Comparison of ENCODE assay signal across 8 cellular contexts in the genomic region with DNA sequence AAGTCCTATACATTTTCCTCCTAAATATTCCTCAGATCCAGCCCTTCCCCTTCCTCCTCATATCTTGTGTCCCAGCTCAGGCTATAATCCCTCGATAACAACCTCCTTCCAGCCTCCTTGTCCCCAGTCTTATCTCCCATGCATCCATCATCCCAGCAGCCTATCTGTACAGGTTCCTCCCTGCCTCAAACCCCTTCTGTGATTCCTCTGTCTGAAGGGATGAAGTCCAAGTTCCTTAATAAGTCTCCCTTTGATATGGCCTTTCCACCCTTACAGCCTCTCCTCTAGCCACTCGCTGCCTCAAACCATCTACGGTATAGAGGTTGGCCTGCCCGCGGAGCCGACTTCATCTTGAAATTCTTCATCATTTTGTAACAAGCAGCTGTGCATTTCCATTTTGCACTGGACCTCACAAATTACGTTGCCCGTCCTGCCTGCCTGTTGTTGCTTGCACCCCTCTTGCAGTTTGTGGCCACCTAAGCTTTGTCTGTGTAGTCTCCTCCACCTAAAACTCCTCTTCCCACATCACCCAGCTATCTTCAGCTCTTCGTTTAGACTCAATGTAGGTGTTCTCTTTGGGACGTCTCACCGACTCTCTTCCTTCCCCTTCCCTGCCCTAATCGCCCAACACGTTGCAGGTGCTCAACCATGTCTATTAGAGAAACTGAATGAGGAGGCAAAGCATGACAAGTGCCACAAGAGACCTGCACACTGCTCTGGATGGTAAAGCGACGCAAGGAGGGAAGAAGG. TPM values are rescaled to one million over a fixed set of nuclear protein-coding genes. Genes with fewer than 3 reads are reported as not detected.
DNase-seq lines count a peak whose midpoint lies in the region; ATAC-seq and TF ChIP-seq lines count a peak whose summit lies in the region.

No MANE protein-coding gene starts in this region.

- ATAC-seq in GM18909 (IDR thresholded peaks at IDR 0.05; ENCODE audit: poor library complexity, unreplicated experiment): no peak

- H3K9ac ChIP-seq in endocrine pancreas (ENCODE audit: control insufficient read depth, insufficient read depth, low read length) (no peak overlapping the region), parathyroid adenoma (no peak overlapping the region)

- H3K4me2 ChIP-seq in OCI-LY7 (ENCODE audit: low read length) (peak overlapping the region; percentile 63), parathyroid adenoma (ENCODE audit: low read length) (peak overlapping the region; percentile 79)

- no peaks in the 10 kb centered on the region for H3K9me3 ChIP-seq in CD8-positive, alpha-beta memory T cell (ENCODE audit: low read length)
- H3K9me3 ChIP-seq in OCI-LY7 (ENCODE audit: low read length) (no peaks in the 10 kb centered on the region), endocrine pancreas (ENCODE audit: control insufficient read depth, low read length) (no peaks in the 10 kb centered on the region), parathyroid adenoma (ENCODE audit: control insufficient read depth, low read length) (no peaks in the 10 kb centered on the region)

- H3K27me3 Mint-ChIP-seq in CD8-positive, alpha-beta memory T cell: peaks cover 0 to 1% of the 10 kb centered on the region in 2 donors

- H3K9me3 Mint-ChIP-seq in CD8-positive, alpha-beta memory T cell: no peaks in the 10 kb centered on the region

- peak overlapping the region; percentile 81 to 95 (median 90) for H3K27ac Mint-ChIP-seq in CD8-positive, alpha-beta memory T cell

- H3K4me3 ChIP-seq in CD8-positive, alpha-beta memory T cell (ENCODE audit: low read length): peak overlapping the region; percentile 74
- H3K4me3 ChIP-seq in OCI-LY7 (ENCODE audit: low read depth, low read length, poor library complexity, severe bottlenecking) (peak overlapping the region; percentile 40), endocrine pancreas (ENCODE audit: control insufficient read depth, insufficient read depth, low read length) (peak overlapping the region; percentile 52), parathyroid adenoma (ENCODE audit: low read depth, low read length) (peak overlapping the region; percentile 95)

- no peaks in the 10 kb centered on the region for H3K9me2 ChIP-seq in OCI-LY7 (ENCODE audit: insufficient read depth, low read length)

- H4K20me1 ChIP-seq in OCI-LY7 (ENCODE audit: insufficient read depth, low read length): no peaks in the 10 kb centered on the region

- H3K79me2 ChIP-seq in OCI-LY7 (ENCODE audit: insufficient read depth, low read depth, low read length) (peaks cover 18% of the 10 kb centered on the region; the same call in 1 of the 2 replicates), parathyroid adenoma (no peaks in the 10 kb centered on the region)

- H3K4me1 ChIP-seq in CD8-positive, alpha-beta memory T cell (ENCODE audit: insufficient read depth, low read length): peaks cover 14% of the 10 kb centered on the region
- peaks cover 20% of the 10 kb centered on the region for H3K4me1 ChIP-seq in OCI-LY7 (ENCODE audit: insufficient read depth, low read length, poor library complexity, severe bottlenecking)
- H3K4me1 ChIP-seq in endocrine pancreas (ENCODE audit: control insufficient read depth, insufficient read depth, low read length): no peaks in the 10 kb centered on the region
- H3K4me1 ChIP-seq in parathyroid adenoma: peaks cover 4% of the 10 kb centered on the region

- peaks cover 24 to 37% (median 33%) of the 10 kb centered on the region in 3 donors for H3K4me1 Mint-ChIP-seq in CD8-positive, alpha-beta memory T cell

- H3K27me3 ChIP-seq in CD8-positive, alpha-beta memory T cell (ENCODE audit: insufficient read depth, low read length, poor library complexity, severe bottlenecking): no peaks in the 10 kb centered on the region
- no peaks in the 10 kb centered on the region for H3K27me3 ChIP-seq in endocrine pancreas (ENCODE audit: control insufficient read depth, insufficient read depth, low read length)
- no peaks in the 10 kb centered on the region for H3K27me3 ChIP-seq in parathyroid adenoma (ENCODE audit: control insufficient read depth, insufficient read depth, low read length)

- no TSS peak for BruUV-seq in OCI-LY7 (replicated peaks; lab: Mats Ljungman, UMichigan)

- TF ChIP-seq CTCF in OCI-LY7 (conservative IDR thresholded peaks at IDR 0.05; ENCODE audit: low read length) (no peak), parathyroid adenoma (IDR thresholded peaks at IDR 0.05) (no peak)

- intact Hi-C loops in OCI-LY7 (cut with micrococcal nuclease; ENCODE audit: unreplicated experiment): loop anchor here (1.0 to 5.0 kb wide), 4 partner anchors 21 to 128 kb away; partner anchors contain the start of genes PNPO, SCRN2 and SP2

- CTCF ChIA-PET in CD8-positive, alpha-beta memory T cell (lab: Charles Lee): interaction anchor here (0.8 to 8.6 kb wide), 26 partner anchors 9 to 392 kb away, joined by 3 to 191 read pairs (median 4); partner anchors contain the start of genes CBX1, NFE2L1, PNPO and PRR15L
- CTCF ChIA-PET in OCI-LY7 (lab: Charles Lee; ENCODE audit: unreplicated experiment): interaction anchor here (1.0 to 1.7 kb wide), 4 partner anchors 13 to 34 kb away, joined by 3 to 4 read pairs (median 3); no protein-coding TSS in a partner anchor

- no peak overlapping the region for H3K27ac ChIP-seq in CD8-positive, alpha-beta memory T cell (ENCODE audit: low read depth, low read length)
- H3K27ac ChIP-seq in OCI-LY7 (ENCODE audit: low read depth, low read length, poor library complexity, severe bottlenecking) (no peak overlapping the region), parathyroid adenoma (peak overlapping the region; percentile 6)

- H3K36me3 ChIP-seq in CD8-positive, alpha-beta memory T cell (ENCODE audit: insufficient read depth, low read length): peaks cover 5% of the 10 kb centered on the region
- peaks cover 27% of the 10 kb centered on the region for H3K36me3 ChIP-seq in OCI-LY7 (ENCODE audit: insufficient read depth, low read length)
- no peaks in the 10 kb centered on the region for H3K36me3 ChIP-seq in endocrine pancreas (ENCODE audit: control insufficient read depth, insufficient read depth, low read length)
- no peaks in the 10 kb centered on the region for H3K36me3 ChIP-seq in parathyroid adenoma (ENCODE audit: control insufficient read depth, insufficient read depth, low read length)

- peak overlapping the region; percentile 98 to 100 (median 99) for H3K4me3 Mint-ChIP-seq in CD8-positive, alpha-beta memory T cell

- H3K36me3 Mint-ChIP-seq in CD8-positive, alpha-beta memory T cell: peaks cover 0 to 27% (median 3%) of the 10 kb centered on the region in 3 donors

- POLR2A ChIA-PET in CD8-positive, alpha-beta memory T cell (lab: Charles Lee): interaction anchor here (0.5 to 2.5 kb wide), 10 partner anchors 11 to 207 kb away, joined by 3 to 18 read pairs (median 4); partner anchors contain the start of genes LRRC46, MRPL10, PNPO and SP2
- POLR2A ChIA-PET in OCI-LY7 (lab: Charles Lee): interaction anchor here (0.6 to 1.9 kb wide), 7 partner anchors 18 to 77 kb away, joined by 3 to 5 read pairs (median 4); partner anchors contain the start of gene NFE2L1

- no peak for DNase-seq in CD8-positive, alpha-beta memory T cell
- DNase-seq in OCI-LY7 (ENCODE audit: low spot score): no peak
- DNase-seq in ecto neural progenitor cell (ENCODE audit: low spot score): no peak
- no peak for DNase-seq in 8988T
- no peak for DNase-seq in NK-92 treated with Interleukin-12 subunit alpha and Interleukin-12 subunit beta, amount 100 ng/mL, for 24 hours (lab: John Stamatoyannopoulos, UW)

- H2AFZ ChIP-seq in OCI-LY7 (ENCODE audit: low read length): peak overlapping the region; percentile 91
- peak overlapping the region; percentile 99 for H2AFZ ChIP-seq in parathyroid adenoma

RNA-seq across cellular contexts. Expression of gene CDK5RAP3, which starts 0.8 kb away (rescaled TPM):
- 100 to 1,000 TPM; 178 to 184 TPM for total RNA-seq in CD8-positive, alpha-beta memory T cell
- polyA plus RNA-seq in CD8-positive, alpha-beta memory T cell: 81.3 TPM
- total RNA-seq in OCI-LY7 (2014; rRNA removed; shearing (Covaris generic)): 241 and 312 TPM in 2 replicates
- 254 and 256 TPM in 2 replicates for total RNA-seq in OCI-LY7 (2022)

RNA-seq across cellular contexts. Expression of gene PRR15L, which starts 12.5 kb away (rescaled TPM):
- not detected for total RNA-seq in CD8-positive, alpha-beta memory T cell
- polyA plus RNA-seq in CD8-positive, alpha-beta memory T cell: not detected
- total RNA-seq in OCI-LY7 (2014; rRNA removed; shearing (Covaris generic)): not detected in 2 replicates
- not detected in 2 replicates for total RNA-seq in OCI-LY7 (2022)

RNA-seq across cellular contexts. Expression of gene PNPO, which starts 28.8 kb away (rescaled TPM):
- 10 to 100 TPM; 55.5 to 57.7 TPM for total RNA-seq in CD8-positive, alpha-beta memory T cell
- polyA plus RNA-seq in CD8-positive, alpha-beta memory T cell: 20.3 TPM
- 14.0 and 14.7 TPM in 2 replicates for total RNA-seq in OCI-LY7 (2014; rRNA removed; shearing (Covaris generic))
- 30.4 and 33.8 TPM in 2 replicates for total RNA-seq in OCI-LY7 (2022)

Comparison
In these comparisons a context has a peak if more than half of its experiments do, and no peak if none do; other contexts are left out.
1. H3K4me3 ChIP-seq: peak in every context shown above with its lines; median percentile 95 in parathyroid adenoma; 74 in CD8-positive, alpha-beta memory T cell; 52 in endocrine pancreas; 40 in OCI-LY7.